ENCODE assay signal across 24 cellular contexts in genomic region chr15:38349251-38349650, GRCh38.
A peak's percentile ranks its signal among the peaks of the same experiment; 100 is the strongest.
DNase-seq lines count a peak whose midpoint lies in the region; ATAC-seq and TF ChIP-seq lines count a peak whose summit lies in the region.
"Had no signal": no experiment of that assay in that cellular context is flagged by ENCODE, and none has a peak within 500 bp of the region (broad histone marks: within the 10 kb centered on the region; RNA-seq: fewer than 3 reads in every experiment).

No MANE protein-coding gene starts in this region.

- H3K4ac ChIP-seq in IMR-90 (ENCODE audit: low read depth, low read length), result no peak overlapping the region

- H4K20me1 ChIP-seq in IMR-90 (ENCODE audit: insufficient read depth, low read length) (no peaks in the 10 kb centered on the region; the same call in 1 of the 2 replicates), smooth muscle cell (ENCODE audit: low read depth) (peaks cover 7% of the 10 kb centered on the region)
- H4K20me1 ChIP-seq: BLaER1 had no signal

- H3K27ac ChIP-seq in IMR-90 (ENCODE audit: insufficient read depth, low read length), result no peak overlapping the region
- peak overlapping the region; percentile 79 for H3K27ac ChIP-seq in smooth muscle cell (ENCODE audit: low read depth)
- H3K27ac ChIP-seq: BLaER1, SJCRH30 had no signal

- no peak overlapping the region; the same call in 1 of the 2 replicates for H3K4me2 ChIP-seq in IMR-90 (ENCODE audit: low read depth, low read length)
- peak overlapping the region; percentile 71 for H3K4me2 ChIP-seq in smooth muscle cell
- H3K4me2 ChIP-seq: BLaER1 had no signal

- no peak overlapping the region for H4K5ac ChIP-seq in IMR-90 (ENCODE audit: low read depth, low read length)

- in situ Hi-C loops in IMR-90 (cut with MboI; ENCODE audit: low sequenced_read_pairs), result loop anchor here (10.0 kb wide), 1 partner anchor 94 kb away; the partner anchor contains the start of gene SPRED1

- no peak overlapping the region; a peak in 1 of 4 replicates for H4K8ac ChIP-seq in IMR-90 (ENCODE audit: low read depth in 2 of 2, low read length in 2 of 2)

- H3K9me3 Mint-ChIP-seq in effector memory CD8-positive, alpha-beta T cell, result no peaks in the 10 kb centered on the region

- H2AK5ac ChIP-seq in IMR-90 (ENCODE audit: low read depth, low read length), result no peak overlapping the region

- H3K4me1 ChIP-seq in IMR-90 (ENCODE audit: control insufficient read depth, insufficient read depth, low read length) (peaks cover 7% of the 10 kb centered on the region; the same call in 1 of the 2 replicates), smooth muscle cell (ENCODE audit: low read depth) (no peaks in the 10 kb centered on the region)
- H3K4me1 ChIP-seq: BLaER1, SJCRH30 had no signal

- DNase-seq in IMR-90 (peak; percentile 62), choroid plexus epithelial cell (ENCODE audit: low read depth) (peak; percentile 66), iris pigment epithelial cell (ENCODE audit: low read depth) (peak; percentile 25), smooth muscle cell (lab: John Stamatoyannopoulos, UW; ENCODE audit: unreplicated experiment) (no peak), GDM1 (lab: John Stamatoyannopoulos, UW) (no peak), DMS79 treated with DMSO at 0.1 percent for 48 hours (lab: John Stamatoyannopoulos, UW) (no peak)
- no peak for DNase-seq in effector memory CD8-positive, alpha-beta T cell
- DNase-seq: ACHN; CD4-positive, CD25-positive, alpha-beta regulatory T cell; H7; KBM-7; NCI-H1105 treated with DMSO at 0.1 percent for 48 hours; NCI-H146; NCI-H1930; NCI-H2107; NCI-H524; NCI-H774; NK-92 treated with Interleukin-12 subunit alpha and Interleukin-12 subunit beta, amount 100 ng/mL, for 24 hours; PC-3; SJCRH30 had no signal

- no peaks in the 10 kb centered on the region for H3F3A ChIP-seq in smooth muscle cell (ENCODE audit: low read depth)

- H3K9ac ChIP-seq in IMR-90 (ENCODE audit: low read depth, low read length) (no peak overlapping the region), smooth muscle cell (ENCODE audit: low read depth) (peak overlapping the region; percentile 7)
- H3K9ac ChIP-seq: BLaER1 had no signal

- no peak overlapping the region; the same call in 1 of the 2 replicates for H4K91ac ChIP-seq in IMR-90 (ENCODE audit: insufficient read depth, low read depth, low read length)

- H3K9me1 ChIP-seq in IMR-90 (ENCODE audit: insufficient read depth, low read length), result peaks cover 10% of the 10 kb centered on the region

- dilution Hi-C loops in IMR-90 (cut with HindIII; ENCODE audit: low sequenced_read_pairs, unreplicated experiment), result no loop called here

- WGBS in IMR-90 (ENCODE audit: extremely low coverage in 2 of 2, insufficient read length in 1 of 2), 2 experiments, result no CpG with 5 or more reads among the region's 3 CpGs
- WGBS in smooth muscle cell (ENCODE audit: low lambda C conversion rate), result 51% methylated on average over 3 of the region's 3 CpGs

- no peaks in the 10 kb centered on the region for H3K4me1 Mint-ChIP-seq in effector memory CD8-positive, alpha-beta T cell (ENCODE audit: low read depth in 2 of 2)
- H3K4me1 Mint-ChIP-seq: CD4-positive, CD25-positive, alpha-beta regulatory T cell had no signal

- no peak for TF ChIP-seq POLR2A in IMR-90 (IDR thresholded peaks at IDR 0.05; ENCODE audit: low read depth, low read length)

- CTCF ChIA-PET in IMR-90 (lab: Yijun Ruan, JAX), result no interaction called here

- ATAC-seq in IMR-90 (ENCODE audit: low read depth) (peak; percentile 72), HG02938 (IDR thresholded peaks at IDR 0.05; ENCODE audit: unreplicated experiment) (no peak)
- ATAC-seq in effector memory CD8-positive, alpha-beta T cell (replicated peaks), result no peak
- ATAC-seq: PC-3, Right ventricle myocardium inferior, SK-N-SH treated with all-trans-retinoic acid at 6 μM for 48 hours had no signal

- H3K79me2 ChIP-seq in smooth muscle cell (ENCODE audit: low read depth), result peaks cover 24% of the 10 kb centered on the region

- intact Hi-C loops in IMR-90 (cut with micrococcal nuclease), result loop anchor here (5.0 kb wide), 2 partner anchors 47 to 82 kb away; no protein-coding TSS in a partner anchor

- no peak overlapping the region for H3K4me3 Mint-ChIP-seq in effector memory CD8-positive, alpha-beta T cell
- H3K4me3 Mint-ChIP-seq: CD4-positive, CD25-positive, alpha-beta regulatory T cell had no signal

- H2BK15ac ChIP-seq in IMR-90 (ENCODE audit: low read depth, low read length), result no peak overlapping the region

- no peak overlapping the region for H2BK20ac ChIP-seq in IMR-90 (ENCODE audit: low read depth, low read length)

- H3K27me3 ChIP-seq in IMR-90 (ENCODE audit: control insufficient read depth, insufficient read depth, low read length) (no peaks in the 10 kb centered on the region), smooth muscle cell (ENCODE audit: low read depth) (no peaks in the 10 kb centered on the region)
- H3K27me3 ChIP-seq: BLaER1, SJCRH30 had no signal

- peak overlapping the region; percentile 90 for H2BK5ac ChIP-seq in IMR-90 (ENCODE audit: low read depth, low read length, poor library complexity, severe bottlenecking)

- POLR2A ChIA-PET in IMR-90 (lab: Charles Lee; ENCODE audit: unreplicated experiment), result interaction anchor here (0.8 kb wide), 1 partner anchor 98 kb away, joined by 4 read pairs; no protein-coding TSS in a partner anchor

- peak overlapping the region; percentile 34; the same call in 1 of the 2 replicates for H2BK120ac ChIP-seq in IMR-90 (ENCODE audit: low read depth, low read length)

- no peak overlapping the region for H3K23ac ChIP-seq in IMR-90 (ENCODE audit: low read depth, low read length)

- H3K9me3 ChIP-seq in IMR-90 (ENCODE audit: control insufficient read depth, insufficient read depth, low read length) (no peaks in the 10 kb centered on the region), smooth muscle cell (replicated peaks; ENCODE audit: low read depth) (no peaks in the 10 kb centered on the region)
- H3K9me3 ChIP-seq: BLaER1, SJCRH30 had no signal

- no peak overlapping the region; the same call in 1 of the 2 replicates for H3K18ac ChIP-seq in IMR-90 (ENCODE audit: low read depth, low read length)

- H2AFZ ChIP-seq in IMR-90 (replicated peaks; ENCODE audit: low read length, poor library complexity) (no peak overlapping the region), smooth muscle cell (ENCODE audit: low read depth) (no peak overlapping the region)

- H3K27ac Mint-ChIP-seq in effector memory CD8-positive, alpha-beta T cell, result no peak overlapping the region
- H3K27ac Mint-ChIP-seq: CD4-positive, CD25-positive, alpha-beta regulatory T cell had no signal

- no peak overlapping the region for H3K14ac ChIP-seq in IMR-90 (replicated peaks; ENCODE audit: low read depth, low read length)

- H3K79me1 ChIP-seq in IMR-90 (ENCODE audit: low read depth in 1 of 2, low read length in 2 of 2), result peaks cover 31 to 41% of the 10 kb centered on the region in 2 experiments

- no peak overlapping the region for H2AK9ac ChIP-seq in IMR-90 (replicated peaks; ENCODE audit: low read depth, low read length, poor library complexity)

- no peaks in the 10 kb centered on the region for H3K36me3 Mint-ChIP-seq in effector memory CD8-positive, alpha-beta T cell (ENCODE audit: insufficient read depth)
- H3K36me3 Mint-ChIP-seq: CD4-positive, CD25-positive, alpha-beta regulatory T cell had no signal

- H3K56ac ChIP-seq in IMR-90 (ENCODE audit: extremely low read depth, insufficient read depth, low read length), result no peak overlapping the region

- no peak overlapping the region for H3K4me3 ChIP-seq in IMR-90 (ENCODE audit: insufficient read depth, low read depth, low read length)
- H3K4me3 ChIP-seq in choroid plexus epithelial cell (ENCODE audit: low read depth, low read length), result no peak overlapping the region
- no peak overlapping the region for H3K4me3 ChIP-seq in smooth muscle cell
- H3K4me3 ChIP-seq: BLaER1, SJCRH30 had no signal

- no peaks in the 10 kb centered on the region for H3K27me3 Mint-ChIP-seq in effector memory CD8-positive, alpha-beta T cell

- BruUV-seq in IMR-90 (replicated peaks; lab: Mats Ljungman, UMichigan), result no TSS peak

- TF ChIP-seq CTCF in IMR-90 (conservative IDR thresholded peaks at IDR 0.05; ENCODE audit: low read depth, low read length), result no peak
- no peak for TF ChIP-seq CTCF in choroid plexus epithelial cell (conservative IDR thresholded peaks at IDR 0.05; ENCODE audit: low read depth, low read length)
- no peak for TF ChIP-seq CTCF in smooth muscle cell (IDR thresholded peaks at IDR 0.05; ENCODE audit: borderline replicate concordance, insufficient read depth, poor library complexity, severe bottlenecking)

- peaks cover 21% of the 10 kb centered on the region for H3K36me3 ChIP-seq in IMR-90 (ENCODE audit: control insufficient read depth, insufficient read depth, low read length)
- H3K36me3 ChIP-seq in smooth muscle cell (ENCODE audit: low read depth), result no peaks in the 10 kb centered on the region

- TF ChIP-seq RAD21 in IMR-90 (IDR thresholded peaks at IDR 0.05; ENCODE audit: low read length), result no peak

TF ChIP-seq in IMR-90, 13 proteins besides CTCF, POLR2A, EP300 and RAD21 (continues in another document):
- TF ChIP-seq CEBPB (IDR thresholded peaks at IDR 0.05; ENCODE audit: low read depth, low read length) (no peak), CHD1 (IDR thresholded peaks at IDR 0.05; ENCODE audit: low read depth, low read length) (no peak), MAFK (IDR thresholded peaks at IDR 0.05; ENCODE audit: low read depth, low read length) (no peak), MAZ (IDR thresholded peaks at IDR 0.05; ENCODE audit: borderline replicate concordance, low read depth, low read length) (no peak), MXI1 (IDR thresholded peaks at IDR 0.05; ENCODE audit: borderline replicate concordance, low read depth, low read length) (no peak), FOS (IDR thresholded peaks at IDR 0.05; ENCODE audit: low read depth, low read length) (no peak), BHLHE40 (IDR thresholded peaks at IDR 0.05; ENCODE audit: low read depth, low read length) (no peak), ELK1 (IDR thresholded peaks at IDR 0.05; ENCODE audit: borderline replicate concordance, low read depth, low read length) (no peak)

Comparison
In these comparisons a context has a peak if more than half of its experiments do, and no peak if none do; other contexts are left out.
1. DNase-seq: peak in IMR-90 (single experiment), choroid plexus epithelial cell (single experiment) and iris pigment epithelial cell (single experiment); none in smooth muscle cell (single experiment), GDM1 (single experiment), DMS79 treated with DMSO at 0.1 percent for 48 hours (single experiment) and effector memory CD8-positive, alpha-beta T cell (0 of 3).